In genomic region chr16:49023095-49023494, GRCh38 we compare ENCODE assay signal across 13 cellular contexts.
DNase-seq lines count a peak whose midpoint lies in the region; ATAC-seq and TF ChIP-seq lines count a peak whose summit lies in the region.
"Had no signal": no experiment of that assay in that cellular context is flagged by ENCODE, and none has a peak within 500 bp of the region (broad histone marks: within the 10 kb centered on the region; RNA-seq: fewer than 3 reads in every experiment).

No MANE protein-coding gene starts in this region.

- POLR2A ChIA-PET in PC-3 (lab: Charles Lee; ENCODE audit: unreplicated experiment) = interaction anchor here (0.5 kb wide), 1 partner anchor 400 kb away, joined by 3 read pairs; no protein-coding TSS in a partner anchor

- DNase-seq in A172 (ENCODE audit: low spot score) = peak; percentile 74
- DNase-seq in GM23248 = peak; percentile 9
- DNase-seq in PC-3 = peak; percentile 74
- DNase-seq in fibroblast of the aortic adventitia (ENCODE audit: low read depth) = peak; percentile 51
- DNase-seq in colonic mucosa = no peak
- DNase-seq in cerebellum (ENCODE audit: low spot score) = no peak
- DNase-seq in upper lobe of left lung = no peak
- no peak for DNase-seq in NCI-H2171 treated with DMSO at 0.1 percent for 48 hours (lab: John Stamatoyannopoulos, UW)
- DNase-seq: activated CD4-positive, alpha-beta T cell treated with anti-CD3 and anti-CD28 coated beads, Interleukin-2, amount 10 ng/mL, durations not matched to agents 24 days and 14 days; glutamatergic neuron; KBM-7; NCI-H82 had no signal

- H4K20me1 ChIP-seq in GM23248 (ENCODE audit: insufficient read depth) (no peaks in the 10 kb centered on the region), PC-3 (ENCODE audit: low read length) (no peaks in the 10 kb centered on the region)

- no peak overlapping the region for H3K9ac ChIP-seq in GM23248
- no peak overlapping the region for H3K9ac ChIP-seq in PC-3 (ENCODE audit: low read length)
- H3K9ac ChIP-seq in colonic mucosa (ENCODE audit: low read depth in 2 of 2, low read length in 2 of 2) = no peak overlapping the region

- H3K36me3 ChIP-seq in GM23248 (ENCODE audit: low read depth) (no peaks in the 10 kb centered on the region), PC-3 (ENCODE audit: low read depth, low read length) (no peaks in the 10 kb centered on the region), colonic mucosa (no peaks in the 10 kb centered on the region), upper lobe of left lung (no peaks in the 10 kb centered on the region)
- H3K36me3 ChIP-seq: suprapubic skin had no signal

- ATAC-seq in PC-3 (peak; percentile 79), upper lobe of left lung (ENCODE audit: low FRiP score in 2 of 2) (no peak)

- no peak overlapping the region for H3K27ac ChIP-seq in GM23248
- peak overlapping the region; percentile 57 for H3K27ac ChIP-seq in PC-3 (ENCODE audit: low read length)
- H3K27ac ChIP-seq in colonic mucosa = no peak overlapping the region
- H3K27ac ChIP-seq in upper lobe of left lung = no peak overlapping the region
- H3K27ac ChIP-seq: suprapubic skin had no signal

- TF ChIP-seq POLR2A in upper lobe of left lung (IDR thresholded peaks at IDR 0.05) = no peak

- H2AFZ ChIP-seq in GM23248 = no peak overlapping the region
- H2AFZ ChIP-seq in PC-3 (ENCODE audit: low read length) = no peak overlapping the region

- in situ Hi-C loops in GM23248 (cut with MboI) = no loop called here

- no TSS peak for BruUV-seq in PC-3 (replicated peaks; lab: Mats Ljungman, UMichigan)

- H3K4me1 ChIP-seq in GM23248 (ENCODE audit: insufficient read depth) (no peaks in the 10 kb centered on the region), PC-3 (ENCODE audit: insufficient read depth, low read length) (peaks cover 47% of the 10 kb centered on the region), colonic mucosa (no peaks in the 10 kb centered on the region), upper lobe of left lung (no peaks in the 10 kb centered on the region)
- H3K4me1 ChIP-seq: suprapubic skin had no signal

- no peaks in the 10 kb centered on the region for H3F3A ChIP-seq in GM23248 (ENCODE audit: insufficient read depth)
- no peaks in the 10 kb centered on the region for H3F3A ChIP-seq in PC-3 (ENCODE audit: low read length, unreplicated experiment)

- 5% methylated on average over 4 of the region's 4 CpGs for WGBS in GM23248 (ENCODE audit: low coverage in 1 of 2, low lambda C conversion rate in 2 of 2, missing lambda C conversion rate in 2 of 2), 2 experiments
- 15 to 37% methylated on average over 4 of the region's 4 CpGs for WGBS in upper lobe of left lung, 2 donors

- TF ChIP-seq EP300 in upper lobe of left lung (IDR thresholded peaks at IDR 0.05) = no peak

- H3K27me3 ChIP-seq in GM23248 (replicated peaks; ENCODE audit: insufficient read depth) = no peaks in the 10 kb centered on the region; the same call in 1 of the 2 replicates
- no peaks in the 10 kb centered on the region for H3K27me3 ChIP-seq in PC-3 (ENCODE audit: low read length)
- H3K27me3 ChIP-seq in colonic mucosa = no peaks in the 10 kb centered on the region
- H3K27me3 ChIP-seq in upper lobe of left lung = no peaks in the 10 kb centered on the region

- no peaks in the 10 kb centered on the region for H3K79me2 ChIP-seq in GM23248 (ENCODE audit: insufficient read depth)
- H3K79me2 ChIP-seq in PC-3 (ENCODE audit: low read length) = no peaks in the 10 kb centered on the region

- H3K9me2 ChIP-seq in GM23248 (ENCODE audit: insufficient read depth) (no peaks in the 10 kb centered on the region), PC-3 (replicated peaks; ENCODE audit: low read length) (no peaks in the 10 kb centered on the region)

- intact Hi-C loops in PC-3 (cut with micrococcal nuclease) = no loop called here
- intact Hi-C loops in colonic mucosa (cut with DNase I) = no loop called here

- H3K9me3 ChIP-seq in GM23248 (ENCODE audit: low read depth) (no peaks in the 10 kb centered on the region), PC-3 (ENCODE audit: low read length) (no peaks in the 10 kb centered on the region), colonic mucosa (no peaks in the 10 kb centered on the region), upper lobe of left lung (no peaks in the 10 kb centered on the region)
- H3K9me3 ChIP-seq: suprapubic skin had no signal

- TF ChIP-seq CTCF in PC-3 (conservative IDR thresholded peaks at IDR 0.05; ENCODE audit: low read depth, low read length) (no peak), fibroblast of the aortic adventitia (IDR thresholded peaks at IDR 0.05; ENCODE audit: insufficient read depth, low read length) (no peak), colonic mucosa (IDR thresholded peaks at IDR 0.05) (no peak), upper lobe of left lung (IDR thresholded peaks at IDR 0.05) (no peak)

- H3K4me2 ChIP-seq in GM23248 (ENCODE audit: unreplicated experiment) (no peak overlapping the region), PC-3 (ENCODE audit: low read length) (peak overlapping the region; percentile 40)

- CTCF ChIA-PET in PC-3 (lab: Charles Lee) = interaction anchor here (0.5 kb wide), 1 partner anchor 1400 kb away, joined by 5 read pairs; no protein-coding TSS in a partner anchor

- no peak overlapping the region for H3K4me3 ChIP-seq in GM23248
- H3K4me3 ChIP-seq in PC-3 (ENCODE audit: low read length) = no peak overlapping the region
- H3K4me3 ChIP-seq in fibroblast of the aortic adventitia (ENCODE audit: low read depth, low read length) = no peak overlapping the region
- H3K4me3 ChIP-seq in colonic mucosa = no peak overlapping the region
- no peak overlapping the region for H3K4me3 ChIP-seq in upper lobe of left lung
- H3K4me3 ChIP-seq: suprapubic skin had no signal

Comparison
In these comparisons a context has a peak if more than half of its experiments do, and no peak if none do; other contexts are left out.
1. DNase-seq: peak in A172 (single experiment), GM23248 (single experiment), PC-3 (single experiment) and fibroblast of the aortic adventitia (single experiment); none in colonic mucosa (single experiment), cerebellum (single experiment), upper lobe of left lung (0 of 2) and NCI-H2171 treated with DMSO at 0.1 percent for 48 hours (single experiment).